1 cellular context compared by ENCODE assay signal in the genomic region with DNA sequence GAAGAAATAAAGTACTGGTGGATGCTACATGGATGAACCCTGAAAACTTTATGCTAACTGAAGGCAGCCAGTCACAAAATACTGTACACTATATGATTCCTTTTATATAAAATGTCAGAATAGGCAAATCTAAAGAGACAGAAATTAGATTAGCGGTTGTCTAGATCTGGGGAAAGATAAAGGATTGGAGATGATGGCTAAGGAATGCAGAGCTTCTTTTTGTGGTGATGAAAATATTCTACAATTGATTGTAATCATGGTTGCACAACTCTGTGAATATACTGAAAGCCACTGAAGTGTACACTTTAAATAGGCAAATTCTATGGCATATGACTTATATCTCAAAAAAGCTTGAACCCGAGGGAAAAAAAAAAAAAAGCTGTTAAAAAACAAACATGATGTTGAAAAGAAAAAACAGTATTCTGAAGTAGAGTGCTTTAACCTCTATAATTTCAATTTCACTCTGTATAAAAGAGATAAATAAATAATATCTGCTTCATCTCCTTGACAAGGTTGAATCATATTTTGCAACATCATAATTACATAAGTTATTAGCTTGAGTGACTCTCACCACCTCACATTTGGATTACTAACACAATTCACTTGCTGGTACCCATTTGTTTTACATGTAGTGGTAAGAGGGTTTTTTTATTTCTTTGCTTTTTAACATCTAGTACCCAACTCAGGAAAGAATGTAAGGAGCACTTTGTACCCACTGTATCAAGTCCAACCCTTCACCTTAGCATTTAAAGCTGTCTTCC.
TF ChIP-seq lines count a peak whose summit lies in the region.

No MANE protein-coding gene starts in this region.

TF ChIP-seq in HCT116, 20 proteins besides CTCF, POLR2A, EP300 and RAD21 (continued from another document):
- TF ChIP-seq, protein P1, sequence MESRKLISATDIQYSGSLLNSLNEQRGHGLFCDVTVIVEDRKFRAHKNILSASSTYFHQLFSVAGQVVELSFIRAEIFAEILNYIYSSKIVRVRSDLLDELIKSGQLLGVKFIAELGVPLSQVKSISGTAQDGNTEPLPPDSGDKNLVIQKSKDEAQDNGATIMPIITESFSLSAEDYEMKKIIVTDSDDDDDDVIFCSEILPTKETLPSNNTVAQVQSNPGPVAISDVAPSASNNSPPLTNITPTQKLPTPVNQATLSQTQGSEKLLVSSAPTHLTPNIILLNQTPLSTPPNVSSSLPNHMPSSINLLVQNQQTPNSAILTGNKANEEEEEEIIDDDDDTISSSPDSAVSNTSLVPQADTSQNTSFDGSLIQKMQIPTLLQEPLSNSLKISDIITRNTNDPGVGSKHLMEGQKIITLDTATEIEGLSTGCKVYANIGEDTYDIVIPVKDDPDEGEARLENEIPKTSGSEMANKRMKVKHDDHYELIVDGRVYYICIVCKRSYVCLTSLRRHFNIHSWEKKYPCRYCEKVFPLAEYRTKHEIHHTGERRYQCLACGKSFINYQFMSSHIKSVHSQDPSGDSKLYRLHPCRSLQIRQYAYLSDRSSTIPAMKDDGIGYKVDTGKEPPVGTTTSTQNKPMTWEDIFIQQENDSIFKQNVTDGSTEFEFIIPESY (IDR thresholded peaks at IDR 0.05; ENCODE audit: extremely low read depth, insufficient replicate concordance, low read length), result no peak
- TF ChIP-seq SIN3A (IDR thresholded peaks at IDR 0.05; ENCODE audit: low read depth) (no peak), ZNF274 (IDR thresholded peaks at IDR 0.05; ENCODE audit: low read depth, low read length) (no peak), ZFX (IDR thresholded peaks at IDR 0.05) (no peak), SRF (IDR thresholded peaks at IDR 0.05; ENCODE audit: low read depth) (no peak), SP1 (IDR thresholded peaks at IDR 0.05; ENCODE audit: low read depth) (no peak), TCF7L2 (IDR thresholded peaks at IDR 0.05; ENCODE audit: borderline replicate concordance, extremely low read depth, insufficient read depth, insufficient read length) (no peak), JUND (IDR thresholded peaks at IDR 0.05) (no peak), EGR1 (IDR thresholded peaks at IDR 0.05; ENCODE audit: low read depth) (no peak)
- TF ChIP-seq, protein P2, sequence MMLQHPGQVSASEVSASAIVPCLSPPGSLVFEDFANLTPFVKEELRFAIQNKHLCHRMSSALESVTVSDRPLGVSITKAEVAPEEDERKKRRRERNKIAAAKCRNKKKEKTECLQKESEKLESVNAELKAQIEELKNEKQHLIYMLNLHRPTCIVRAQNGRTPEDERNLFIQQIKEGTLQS (IDR thresholded peaks at IDR 0.05), result no peak
- TF ChIP-seq, protein P3, sequence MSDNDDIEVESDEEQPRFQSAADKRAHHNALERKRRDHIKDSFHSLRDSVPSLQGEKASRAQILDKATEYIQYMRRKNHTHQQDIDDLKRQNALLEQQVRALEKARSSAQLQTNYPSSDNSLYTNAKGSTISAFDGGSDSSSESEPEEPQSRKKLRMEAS (IDR thresholded peaks at IDR 0.05), result no peak
